8 cellular contexts compared by ENCODE assay signal in the genomic region with DNA sequence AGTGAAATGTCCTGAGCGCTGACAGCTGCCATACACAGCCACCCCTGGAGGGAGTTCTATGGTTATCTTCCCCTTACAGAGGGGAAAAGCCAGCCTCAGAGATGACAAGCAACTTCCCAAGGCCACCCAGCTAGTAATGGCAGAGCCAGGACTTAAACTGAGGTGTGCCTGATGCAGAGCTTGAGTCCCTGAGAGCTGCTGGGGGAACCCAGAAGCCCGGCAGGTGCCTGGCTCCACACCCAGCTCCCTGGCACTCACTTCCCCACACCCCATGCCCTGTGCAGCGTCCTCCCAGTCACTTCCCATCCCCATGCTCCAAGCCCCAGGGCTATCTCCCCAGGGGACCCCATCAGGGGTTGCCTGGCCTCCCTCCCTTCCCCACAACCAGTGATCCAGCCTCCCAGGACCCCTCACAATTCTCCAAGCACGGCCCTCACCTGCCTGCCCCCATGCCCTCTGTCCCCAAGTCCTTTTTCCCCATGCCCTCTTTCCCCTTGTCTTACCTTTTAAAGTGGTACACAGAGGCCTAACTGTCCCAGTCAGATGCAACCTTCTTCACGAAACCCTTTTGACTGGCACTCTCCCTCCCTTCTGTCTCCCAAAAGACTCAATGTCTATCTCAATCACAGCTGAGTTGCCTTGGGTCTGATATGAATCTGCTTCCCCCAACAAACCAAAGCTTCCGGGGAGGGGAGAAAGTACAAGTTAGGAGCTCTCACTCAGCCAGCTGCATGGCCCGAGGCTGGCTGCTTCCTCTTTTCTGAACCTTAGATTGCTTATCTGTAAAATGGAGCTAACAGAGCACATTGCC. TPM values are rescaled to one million over a fixed set of nuclear protein-coding genes. Genes with fewer than 3 reads are reported as not detected.
DNase-seq lines count a peak whose midpoint lies in the region; ATAC-seq and TF ChIP-seq lines count a peak whose summit lies in the region.

No MANE protein-coding gene starts in this region.

- CTCF ChIA-PET in CD8-positive, alpha-beta memory T cell (lab: Charles Lee): interaction anchor here (0.8 to 3.1 kb wide), 5 partner anchors 26 to 89 kb away, joined by 3 to 13 read pairs (median 3); a partner anchor contains a TSS

- no peak overlapping the region for H3K4me2 ChIP-seq in mesendoderm (ENCODE audit: low read length)

- peak in 3 of 5 donors; percentile 12 to 55 (median 17) for DNase-seq in CD8-positive, alpha-beta memory T cell
- peak; percentile 84 for DNase-seq in activated CD4-positive, alpha-beta T cell treated with anti-CD3 and anti-CD28 coated beads, Interleukin-2, amount 10 ng/mL, durations not matched to agents 24 days and 14 days
- DNase-seq in mesendoderm: no peak
- DNase-seq in HFFc6: no peak
- DNase-seq in gastrocnemius medialis: no peak
- no peak for DNase-seq in NCI-H345 treated with DMSO at 0.1 percent for 48 hours (lab: John Stamatoyannopoulos, UW; ENCODE audit: unreplicated experiment)

- peak overlapping the region; percentile 62 to 95 (median 91) for H3K27ac Mint-ChIP-seq in CD8-positive, alpha-beta memory T cell
- peak overlapping the region; percentile 84 for H3K27ac Mint-ChIP-seq in activated CD4-positive, alpha-beta T cell treated with anti-CD3 and anti-CD28 coated beads, Interleukin-2, amount 10 ng/mL, durations not matched to agents 24 days and 14 days
- no peak overlapping the region for H3K27ac Mint-ChIP-seq in HFFc6

- H3K36me3 ChIP-seq in CD8-positive, alpha-beta memory T cell (ENCODE audit: insufficient read depth, low read length): no peaks in the 10 kb centered on the region
- H3K36me3 ChIP-seq in mesendoderm (ENCODE audit: control insufficient read depth, insufficient read depth, low read length) (no peaks in the 10 kb centered on the region), gastrocnemius medialis (no peaks in the 10 kb centered on the region)

- H2BK15ac ChIP-seq in mesendoderm (replicated peaks; ENCODE audit: low read depth): no peak overlapping the region

- H3K4me3 Mint-ChIP-seq in CD8-positive, alpha-beta memory T cell: peak overlapping the region; percentile 48 to 89 (median 83)
- peak overlapping the region; percentile 83 for H3K4me3 Mint-ChIP-seq in activated CD4-positive, alpha-beta T cell treated with anti-CD3 and anti-CD28 coated beads, Interleukin-2, amount 10 ng/mL, durations not matched to agents 24 days and 14 days
- no peak overlapping the region for H3K4me3 Mint-ChIP-seq in HFFc6

- no peak overlapping the region for H4K8ac ChIP-seq in mesendoderm (ENCODE audit: low read depth, low read length)

- in situ Hi-C loops in gastrocnemius medialis (cut with MboI; ENCODE audit: low sequenced_read_pairs in 4 of 4): no loop called here

- H3K27me3 ChIP-seq in CD8-positive, alpha-beta memory T cell (ENCODE audit: insufficient read depth, low read length, poor library complexity, severe bottlenecking): no peaks in the 10 kb centered on the region
- no peaks in the 10 kb centered on the region for H3K27me3 ChIP-seq in mesendoderm (ENCODE audit: insufficient read depth, low read length, poor library complexity)
- H3K27me3 ChIP-seq in gastrocnemius medialis: no peaks in the 10 kb centered on the region

- TF ChIP-seq CTCF in HFFc6 (IDR thresholded peaks at IDR 0.05) (no peak), gastrocnemius medialis (IDR thresholded peaks at IDR 0.05 in 4 of 5, conservative IDR thresholded peaks at IDR 0.05 in 1 of 5) (no peak)

- intact Hi-C loops in activated CD4-positive, alpha-beta T cell treated with anti-CD3 and anti-CD28 coated beads, Interleukin-2, amount 10 ng/mL, durations not matched to agents 24 days and 14 days (cut with micrococcal nuclease): loop anchor here (1.0 kb wide), 1 partner anchor 26 kb away; no protein-coding TSS in a partner anchor
- intact Hi-C loops in gastrocnemius medialis (cut with DNase I; ENCODE audit: low total_unique reads): no loop called here

- no peaks in the 10 kb centered on the region for H3K36me3 Mint-ChIP-seq in CD8-positive, alpha-beta memory T cell
- H3K36me3 Mint-ChIP-seq in activated CD4-positive, alpha-beta T cell treated with anti-CD3 and anti-CD28 coated beads, Interleukin-2, amount 10 ng/mL, durations not matched to agents 24 days and 14 days (ENCODE audit: low read depth): peaks cover 2% of the 10 kb centered on the region
- no peaks in the 10 kb centered on the region for H3K36me3 Mint-ChIP-seq in HFFc6 (ENCODE audit: low read depth)

- TF ChIP-seq POLR2A in gastrocnemius medialis (IDR thresholded peaks at IDR 0.05): no peak

- H4K5ac ChIP-seq in mesendoderm (ENCODE audit: low read length): no peak overlapping the region

- H3K4me1 Mint-ChIP-seq in CD8-positive, alpha-beta memory T cell: peaks cover 12 to 30% (median 23%) of the 10 kb centered on the region in 3 donors
- H3K4me1 Mint-ChIP-seq in activated CD4-positive, alpha-beta T cell treated with anti-CD3 and anti-CD28 coated beads, Interleukin-2, amount 10 ng/mL, durations not matched to agents 24 days and 14 days: peaks cover 16% of the 10 kb centered on the region
- no peaks in the 10 kb centered on the region for H3K4me1 Mint-ChIP-seq in HFFc6 (ENCODE audit: low read depth)

- H3K4ac ChIP-seq in mesendoderm (ENCODE audit: low read depth, low read length): no peak overlapping the region

- H3K56ac ChIP-seq in mesendoderm (ENCODE audit: low read length): peak overlapping the region; percentile 53

- no peaks in the 10 kb centered on the region for H3K79me1 ChIP-seq in mesendoderm (ENCODE audit: low read length)

- H3K18ac ChIP-seq in mesendoderm (ENCODE audit: low read length): no peak overlapping the region

- peak overlapping the region; percentile 50 for H3K4me3 ChIP-seq in CD8-positive, alpha-beta memory T cell (ENCODE audit: low read length)
- H3K4me3 ChIP-seq in mesendoderm (ENCODE audit: low read length) (no peak overlapping the region), gastrocnemius medialis (no peak overlapping the region)

- no peak overlapping the region for H2BK5ac ChIP-seq in mesendoderm (ENCODE audit: low read length)

- H3K9ac ChIP-seq in mesendoderm (ENCODE audit: low read length): no peak overlapping the region

- H3K4me1 ChIP-seq in CD8-positive, alpha-beta memory T cell (ENCODE audit: insufficient read depth, low read length): peaks cover 24% of the 10 kb centered on the region
- H3K4me1 ChIP-seq in mesendoderm (ENCODE audit: control insufficient read depth, low read depth, low read length) (peaks cover 12% of the 10 kb centered on the region), gastrocnemius medialis (no peaks in the 10 kb centered on the region)

- no CpG with 5 or more reads among the region's 7 CpGs for WGBS in mesendoderm (ENCODE audit: extremely low coverage, insufficient coverage, low lambda C conversion rate)

- peaks cover 4 to 13% of the 10 kb centered on the region in 2 donors for H3K27me3 Mint-ChIP-seq in CD8-positive, alpha-beta memory T cell
- peaks cover 2% of the 10 kb centered on the region for H3K27me3 Mint-ChIP-seq in activated CD4-positive, alpha-beta T cell treated with anti-CD3 and anti-CD28 coated beads, Interleukin-2, amount 10 ng/mL, durations not matched to agents 24 days and 14 days
- peaks cover 55% of the 10 kb centered on the region for H3K27me3 Mint-ChIP-seq in HFFc6 (ENCODE audit: insufficient read depth)

- no peaks in the 10 kb centered on the region for H3K9me3 Mint-ChIP-seq in CD8-positive, alpha-beta memory T cell
- no peaks in the 10 kb centered on the region for H3K9me3 Mint-ChIP-seq in activated CD4-positive, alpha-beta T cell treated with anti-CD3 and anti-CD28 coated beads, Interleukin-2, amount 10 ng/mL, durations not matched to agents 24 days and 14 days
- H3K9me3 Mint-ChIP-seq in HFFc6: no peaks in the 10 kb centered on the region

- H3K23ac ChIP-seq in mesendoderm (ENCODE audit: low read length): no peak overlapping the region

- no peak overlapping the region for H3K27ac ChIP-seq in CD8-positive, alpha-beta memory T cell (ENCODE audit: low read depth, low read length)
- no peak overlapping the region for H3K27ac ChIP-seq in mesendoderm (ENCODE audit: low read depth, low read length)
- no peak overlapping the region for H3K27ac ChIP-seq in gastrocnemius medialis

- POLR2A ChIA-PET in CD8-positive, alpha-beta memory T cell (lab: Charles Lee): interaction anchor here (1.3 kb wide), 1 partner anchor 42 kb away, joined by 4 read pairs; no protein-coding TSS in a partner anchor

- peak; percentile 88 for ATAC-seq in GM19452 (IDR thresholded peaks at IDR 0.05; ENCODE audit: unreplicated experiment)
- ATAC-seq in HG03442 (IDR thresholded peaks at IDR 0.05; ENCODE audit: unreplicated experiment): peak; percentile 85
- no peak for ATAC-seq in gastrocnemius medialis

- no peaks in the 10 kb centered on the region for H3K9me3 ChIP-seq in CD8-positive, alpha-beta memory T cell (ENCODE audit: low read length)
- H3K9me3 ChIP-seq in gastrocnemius medialis: no peaks in the 10 kb centered on the region

- H2AK5ac ChIP-seq in mesendoderm (ENCODE audit: low read length): no peak overlapping the region

- H2BK120ac ChIP-seq in mesendoderm (ENCODE audit: low read depth, low read length): no peak overlapping the region

- no peaks in the 10 kb centered on the region for H3K79me2 ChIP-seq in mesendoderm (ENCODE audit: control insufficient read depth, insufficient read depth, low read length)

RNA-seq across cellular contexts. Expression of a gene that starts 39.8 kb away (rescaled TPM):
- 10 to 100 TPM; 48.7 to 49.7 TPM for total RNA-seq in CD8-positive, alpha-beta memory T cell
- polyA plus RNA-seq in CD8-positive, alpha-beta memory T cell: 2.7 TPM
- total RNA-seq in activated CD4-positive, alpha-beta T cell treated with anti-CD3 and anti-CD28 coated beads, Interleukin-2, amount 10 ng/mL, durations not matched to agents 24 days and 14 days: 76.8 and 81.6 TPM in 2 replicates
- 54.5 TPM for polyA plus RNA-seq in mesendoderm (2013, experiment 1 of 2)
- polyA plus RNA-seq in mesendoderm (2013, experiment 2 of 2): 55.5 TPM
- total RNA-seq in HFFc6 (2021; fragmentation: NEBNext Ultra II Directional; extraction: Animal tissue kit (Norgen Biotek cat#: 25700)): 10 to 100 TPM in 5 of 6 experiments, 1 to 10 TPM in 1; 7.2 to 14.9 (median 13.0) TPM
- 1 to 10 TPM in 2 of 4 donors, under 1 TPM in 2; 0.36 to 4.2 (median 1.4) TPM for total RNA-seq in gastrocnemius medialis

Comparison
In these comparisons a context has a peak if more than half of its experiments do, and no peak if none do; other contexts are left out.
1. DNase-seq: peak in CD8-positive, alpha-beta memory T cell (3 of 5) and activated CD4-positive, alpha-beta T cell treated with anti-CD3 and anti-CD28 coated beads, Interleukin-2, amount 10 ng/mL, durations not matched to agents 24 days and 14 days (single experiment); none in mesendoderm (single experiment), HFFc6 (single experiment), gastrocnemius medialis (0 of 2) and NCI-H345 treated with DMSO at 0.1 percent for 48 hours (single experiment).
2. ATAC-seq: peak in GM19452 (single experiment) and HG03442 (single experiment); none in gastrocnemius medialis (0 of 2).